10 cellular contexts compared by ENCODE assay signal in genomic region chr15:59299919-59300617, GRCh38.
DNase-seq lines count a peak whose midpoint lies in the region; ATAC-seq and TF ChIP-seq lines count a peak whose summit lies in the region.
"Had no signal": no experiment of that assay in that cellular context is flagged by ENCODE, and none has a peak within 500 bp of the region (broad histone marks: within the 10 kb centered on the region; RNA-seq: fewer than 3 reads in every experiment).

No MANE protein-coding gene starts in this region.

- H3K9me3 Mint-ChIP-seq in activated naive CD4-positive, alpha-beta T cell treated with anti-CD3 and anti-CD28 coated beads, Interleukin-2, amount 10 ng/mL, durations not matched to agents 7 days and 5 days, result no peaks in the 10 kb centered on the region

- peak overlapping the region; percentile 61; the same call in 1 of the 2 replicates for H3K9ac ChIP-seq in SK-N-SH
- H3K9ac ChIP-seq: parathyroid adenoma had no signal

- CTCF ChIA-PET in SK-N-SH (lab: Yijun Ruan, JAX), result interaction anchor here (1.0 to 1.5 kb wide), 2 partner anchors 9 to 13 kb away, joined by 3 to 4 read pairs; no protein-coding TSS in a partner anchor
- CTCF ChIA-PET in activated naive CD4-positive, alpha-beta T cell treated with anti-CD3 and anti-CD28 coated beads, Interleukin-2, amount 10 ng/mL, durations not matched to agents 7 days and 5 days (lab: Charles Lee), result interaction anchor here (0.8 to 1.6 kb wide), 2 partner anchors 9 to 528 kb away, joined by 3 read pairs; no protein-coding TSS in a partner anchor

- H3K4me2 ChIP-seq in SK-N-SH, result peak overlapping the region; percentile 63

- H3F3A ChIP-seq in SK-N-SH (replicated peaks; ENCODE audit: insufficient read depth), result peaks cover 34% of the 10 kb centered on the region

- POLR2A ChIA-PET in SK-N-SH (lab: Yijun Ruan, JAX), result no interaction called here

- intact Hi-C loops in cardiac septum (cut with DNase I), result loop anchor here (5.0 kb wide), 1 partner anchor 72 kb away; the partner anchor contains the start of gene MYO1E

- TF ChIP-seq EP300 in SK-N-SH (IDR thresholded peaks at IDR 0.05; ENCODE audit: borderline replicate concordance in 1 of 2, low read depth in 1 of 2, low read length in 1 of 2), result peak in 1 of 2 experiments; percentile 43; a peak in 1 of 4 replicates

- H4K20me1 ChIP-seq in SK-N-SH (ENCODE audit: insufficient read depth), result no peaks in the 10 kb centered on the region

- 59% methylated on average over 9 of the region's 9 CpGs for WGBS in SK-N-SH (ENCODE audit: low lambda C conversion rate)

- no peaks in the 10 kb centered on the region for H3K9me3 ChIP-seq in SK-N-SH

- H3K27ac Mint-ChIP-seq in activated naive CD4-positive, alpha-beta T cell treated with anti-CD3 and anti-CD28 coated beads, Interleukin-2, amount 10 ng/mL, durations not matched to agents 7 days and 5 days, result peak overlapping the region; percentile 85

- H3K4me3 Mint-ChIP-seq in activated naive CD4-positive, alpha-beta T cell treated with anti-CD3 and anti-CD28 coated beads, Interleukin-2, amount 10 ng/mL, durations not matched to agents 7 days and 5 days, result peak overlapping the region; percentile 22

- ATAC-seq in HG03139 (IDR thresholded peaks at IDR 0.05; ENCODE audit: unreplicated experiment), result peak; percentile 58

- TF ChIP-seq RAD21 in SK-N-SH (IDR thresholded peaks at IDR 0.05; ENCODE audit: low read length), result no peak

- H2AFZ ChIP-seq in SK-N-SH (ENCODE audit: low read depth), result no peak overlapping the region
- H2AFZ ChIP-seq: parathyroid adenoma had no signal

- H3K4me3 ChIP-seq in SK-N-SH (ENCODE audit: low read depth in 2 of 2, low read length in 1 of 2), result peak overlapping the region in 1 of 2 experiments; percentile 40; a peak in 2 of 4 replicates

- peaks cover 51% of the 10 kb centered on the region for H3K4me1 Mint-ChIP-seq in activated naive CD4-positive, alpha-beta T cell treated with anti-CD3 and anti-CD28 coated beads, Interleukin-2, amount 10 ng/mL, durations not matched to agents 7 days and 5 days

- H3K9me2 ChIP-seq in SK-N-SH, result no peaks in the 10 kb centered on the region

- no peak for TF ChIP-seq CTCF in SK-N-SH (IDR thresholded peaks at IDR 0.05)

- H3K27me3 ChIP-seq in SK-N-SH (ENCODE audit: insufficient read depth), result no peaks in the 10 kb centered on the region

- peaks cover 51% of the 10 kb centered on the region for H3K79me2 ChIP-seq in SK-N-SH (ENCODE audit: insufficient read depth)
- H3K79me2 ChIP-seq: parathyroid adenoma had no signal

- peaks cover 7 to 45% of the 10 kb centered on the region in 2 experiments; a peak in 3 of 4 replicates for H3K4me1 ChIP-seq in SK-N-SH (ENCODE audit: control insufficient read depth in 1 of 2, insufficient read depth in 2 of 2, low read depth in 1 of 2, low read length in 1 of 2)
- H3K4me1 ChIP-seq: parathyroid adenoma had no signal

- peaks cover 14% of the 10 kb centered on the region for H3K36me3 Mint-ChIP-seq in activated naive CD4-positive, alpha-beta T cell treated with anti-CD3 and anti-CD28 coated beads, Interleukin-2, amount 10 ng/mL, durations not matched to agents 7 days and 5 days

- H3K27me3 Mint-ChIP-seq in activated naive CD4-positive, alpha-beta T cell treated with anti-CD3 and anti-CD28 coated beads, Interleukin-2, amount 10 ng/mL, durations not matched to agents 7 days and 5 days, result peaks cover 11% of the 10 kb centered on the region

- peak overlapping the region in 1 of 2 experiments; percentile 94; a peak in 2 of 4 replicates for H3K27ac ChIP-seq in SK-N-SH (ENCODE audit: low read depth in 2 of 2, low read length in 1 of 2)
- H3K27ac ChIP-seq: C4-2B, parathyroid adenoma had no signal

- no peaks in the 10 kb centered on the region for H3K36me3 ChIP-seq in SK-N-SH (replicated peaks in 1 of 2; ENCODE audit: control insufficient read depth in 1 of 2, insufficient read depth in 2 of 2, low read length in 1 of 2)

- DNase-seq in NK-92 treated with Interleukin-12 subunit alpha and Interleukin-12 subunit beta, amount 100 ng/mL, for 24 hours (lab: John Stamatoyannopoulos, UW), result peak; percentile 86
- DNase-seq in NK-92 (lab: John Stamatoyannopoulos, UW; ENCODE audit: unreplicated experiment), result no peak
- DNase-seq in SK-N-SH, result no peak
- peak; percentile 81 for DNase-seq in activated naive CD4-positive, alpha-beta T cell treated with anti-CD3 and anti-CD28 coated beads, Interleukin-2, amount 10 ng/mL, durations not matched to agents 7 days and 5 days
- DNase-seq in cardiac septum (ENCODE audit: low spot score), result peak; percentile 88
- peak; percentile 50 to 61 (median 54) for DNase-seq in stimulated activated CD4-positive, alpha-beta T cell treated with anti-CD3 and anti-CD28 coated beads, Interleukin-12 subunit alpha, Interleukin-12 subunit beta, amount 100 ng/mL, for 48 hours (ENCODE audit: low read depth in 2 of 3, low spot score in 1 of 3)
- DNase-seq in NCI-H1417 treated with DMSO at 0.1 percent for 48 hours (lab: John Stamatoyannopoulos, UW), result no peak

TF ChIP-seq in SK-N-SH, 30 proteins besides CTCF, POLR2A, EP300 and RAD21:
- TF ChIP-seq FOSL2 (IDR thresholded peaks at IDR 0.05; ENCODE audit: borderline replicate concordance, low read depth), result peak; percentile 29; the same call in 1 of the 2 replicates
- TF ChIP-seq, protein P1, sequence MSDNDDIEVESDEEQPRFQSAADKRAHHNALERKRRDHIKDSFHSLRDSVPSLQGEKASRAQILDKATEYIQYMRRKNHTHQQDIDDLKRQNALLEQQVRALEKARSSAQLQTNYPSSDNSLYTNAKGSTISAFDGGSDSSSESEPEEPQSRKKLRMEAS (IDR thresholded peaks at IDR 0.05; ENCODE audit: low read depth), result peak; percentile 30; the same call in 1 of the 2 replicates
- TF ChIP-seq POLR2AphosphoS5 (IDR thresholded peaks at IDR 0.05; ENCODE audit: low read depth, low read length), result peak; percentile 13; the same call in 1 of the 2 replicates
- TF ChIP-seq EZH2phosphoT487 (IDR thresholded peaks at IDR 0.05; ENCODE audit: borderline replicate concordance, low read depth), result no peak
- TF ChIP-seq, protein P2, sequence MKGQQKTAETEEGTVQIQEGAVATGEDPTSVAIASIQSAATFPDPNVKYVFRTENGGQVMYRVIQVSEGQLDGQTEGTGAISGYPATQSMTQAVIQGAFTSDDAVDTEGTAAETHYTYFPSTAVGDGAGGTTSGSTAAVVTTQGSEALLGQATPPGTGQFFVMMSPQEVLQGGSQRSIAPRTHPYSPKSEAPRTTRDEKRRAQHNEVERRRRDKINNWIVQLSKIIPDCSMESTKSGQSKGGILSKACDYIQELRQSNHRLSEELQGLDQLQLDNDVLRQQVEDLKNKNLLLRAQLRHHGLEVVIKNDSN (IDR thresholded peaks at IDR 0.05; ENCODE audit: borderline replicate concordance, low read depth), result no peak
- TF ChIP-seq YY1 (IDR thresholded peaks at IDR 0.05; ENCODE audit: low read depth), result no peak
- TF ChIP-seq SIN3A (IDR thresholded peaks at IDR 0.05; ENCODE audit: borderline replicate concordance, low read depth, low read length), result no peak
- TF ChIP-seq NFIC (IDR thresholded peaks at IDR 0.05; ENCODE audit: borderline replicate concordance), result no peak; the same call in 1 of the 2 replicates
- TF ChIP-seq NRF1 (IDR thresholded peaks at IDR 0.05; ENCODE audit: low read depth, low read length), result no peak
- TF ChIP-seq TCF12 (IDR thresholded peaks at IDR 0.05), result peak; percentile 55

Comparison
In these comparisons a context has a peak if more than half of its experiments do, and no peak if none do; other contexts are left out.
1. DNase-seq: peak in NK-92 treated with Interleukin-12 subunit alpha and Interleukin-12 subunit beta, amount 100 ng/mL, for 24 hours (single experiment), activated naive CD4-positive, alpha-beta T cell treated with anti-CD3 and anti-CD28 coated beads, Interleukin-2, amount 10 ng/mL, durations not matched to agents 7 days and 5 days (single experiment), cardiac septum (single experiment) and stimulated activated CD4-positive, alpha-beta T cell treated with anti-CD3 and anti-CD28 coated beads, Interleukin-12 subunit alpha, Interleukin-12 subunit beta, amount 100 ng/mL, for 48 hours (3 of 3); none in NK-92 (single experiment), SK-N-SH (single experiment) and NCI-H1417 treated with DMSO at 0.1 percent for 48 hours (single experiment).